3 cellular contexts compared by ENCODE assay signal in genomic region chr16:22161401-22161800, GRCh38.
TF ChIP-seq lines count a peak whose summit lies in the region.

No MANE protein-coding gene starts in this region.

TF ChIP-seq in HepG2, 621 proteins besides CTCF, POLR2A, EP300 and RAD21 (continues in another document):
- 0 out of 2 replicates have a peak, but pooled peaks have one; percentile 6 for TF ChIP-seq FOXA1 (IDR thresholded peaks at IDR 0.05)
- TF ChIP-seq FOXA1 (CRISPR knock-in tag; IDR thresholded peaks at IDR 0.05): no peak
- TF ChIP-seq ZNF577 (CRISPR knock-in tag; IDR thresholded peaks at IDR 0.05; ENCODE audit: borderline replicate concordance, low read depth): no peak
- no peak for TF ChIP-seq ZNF142 (CRISPR knock-in tag; IDR thresholded peaks at IDR 0.05)
- TF ChIP-seq TBP (CRISPR knock-in tag; IDR thresholded peaks at IDR 0.05): no peak
- no peak for TF ChIP-seq TIGD3 (CRISPR knock-in tag; IDR thresholded peaks at IDR 0.05; ENCODE audit: borderline replicate concordance)
- no peak for TF ChIP-seq MAX (IDR thresholded peaks at IDR 0.05)

TF ChIP-seq in HEK293, 187 proteins besides CTCF, POLR2A, EP300 and RAD21:
- no peak for TF ChIP-seq ZNF24 (tag by site-specific recombination; IDR thresholded peaks at IDR 0.05)
- TF ChIP-seq ZBTB17 (tag by site-specific recombination; IDR thresholded peaks at IDR 0.05): peak; percentile 77
- no peak for TF ChIP-seq ZNF510 (tag by site-specific recombination; IDR thresholded peaks at IDR 0.05; ENCODE audit: insufficient replicate concordance)
- TF ChIP-seq ZBTB48 (tag by site-specific recombination; IDR thresholded peaks at IDR 0.05): no peak
- peak; percentile 94 for TF ChIP-seq ZNF366 (tag by site-specific recombination; conservative IDR thresholded peaks at IDR 0.05)
- TF ChIP-seq ZNF311 (tag by site-specific recombination; IDR thresholded peaks at IDR 0.05; ENCODE audit: borderline replicate concordance): peak; percentile 32; the same call in 1 of the 2 replicates
- TF ChIP-seq ZNF354C (tag by site-specific recombination; IDR thresholded peaks at IDR 0.05; ENCODE audit: borderline replicate concordance, low read depth): peak; percentile 47; the same call in 1 of the 2 replicates
- no peak for TF ChIP-seq GLIS2 (tag by site-specific recombination; IDR thresholded peaks at IDR 0.05)
- 0 out of 2 replicates have a peak, but pooled peaks have one; percentile 42 for TF ChIP-seq ZNF248 (tag by site-specific recombination; IDR thresholded peaks at IDR 0.05)

TF ChIP-seq in H1, 55 proteins besides CTCF, POLR2A, EP300 and RAD21:
- TF ChIP-seq CBX5 (IDR thresholded peaks at IDR 0.05; ENCODE audit: low read depth, low read length) (no peak), PHF8 (conservative IDR thresholded peaks at IDR 0.05; ENCODE audit: low read depth, low read length) (no peak), RXRA (IDR thresholded peaks at IDR 0.05; ENCODE audit: insufficient read depth, low read depth, low read length) (no peak), CBX8 (IDR thresholded peaks at IDR 0.05; ENCODE audit: borderline replicate concordance, low read depth, low read length) (no peak), KDM1A (IDR thresholded peaks at IDR 0.05; ENCODE audit: borderline replicate concordance, low read length) (no peak), SIX5 (IDR thresholded peaks at IDR 0.05; ENCODE audit: low read depth, low read length) (no peak), JUN (IDR thresholded peaks at IDR 0.05; ENCODE audit: low read depth, low read length) (no peak), SUZ12 (IDR thresholded peaks at IDR 0.05; ENCODE audit: low read length) (no peak), SP4 (IDR thresholded peaks at IDR 0.05; ENCODE audit: low read length) (no peak), SAP30 (IDR thresholded peaks at IDR 0.05; ENCODE audit: insufficient read depth, insufficient replicate concordance, low read length) (no peak), JUND (IDR thresholded peaks at IDR 0.05; ENCODE audit: low read length) (no peak)
